Comparison of ENCODE assay signal across 25 cellular contexts in the genomic region with DNA sequence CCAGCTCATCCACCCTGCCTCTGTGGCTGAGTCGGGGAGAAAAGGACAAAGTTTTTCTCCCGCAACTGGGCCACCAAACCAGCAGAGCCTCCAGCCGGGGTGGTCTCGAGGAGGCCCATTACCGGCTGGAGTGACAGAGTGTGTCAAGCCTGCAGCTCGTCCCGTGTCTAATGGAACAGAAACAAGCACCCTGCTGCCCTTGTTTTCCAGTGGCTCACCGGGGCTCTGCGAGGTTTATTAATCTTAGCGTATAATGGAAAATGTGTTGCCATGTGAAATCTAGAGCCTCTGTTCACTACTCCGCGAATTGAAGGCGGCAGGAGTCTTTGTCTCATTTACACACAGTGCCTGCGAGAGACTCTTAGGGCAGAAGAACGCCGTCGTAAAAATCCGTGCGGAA.
"Had no signal": no experiment of that assay in that cellular context is flagged by ENCODE, and none has a peak within 500 bp of the region (broad histone marks: within the 10 kb centered on the region; RNA-seq: fewer than 3 reads in every experiment).

No MANE protein-coding gene starts in this region.

- DNase-seq: immature natural killer cell; kidney; left colon; left lung; lower lobe of right lung; mammary epithelial cell; mesenchymal stem cell; naive thymus-derived CD8-positive, alpha-beta T cell; occipital lobe; psoas muscle; right lobe of liver; stimulated activated CD4-positive, alpha-beta T cell treated with anti-CD3 and anti-CD28 coated beads, Interleukin-1b, Interleukin-23, amount 100 ng/mL, for 48 hours; stimulated activated CD4-positive, alpha-beta T cell treated with anti-CD3 and anti-CD28 coated beads, Interleukin-2, amount 100 ng/mL, for 48 hours; stimulated activated CD4-positive, alpha-beta T cell treated with anti-CD3 and anti-CD28 coated beads, Interleukin-4, amount 100 ng/mL, for 4 hours; stimulated activated CD8-positive, alpha-beta memory T cell treated with anti-CD3 and anti-CD28 coated beads, Interleukin-4, amount 100 ng/mL, for 48 hours; stimulated activated naive CD4-positive, alpha-beta T cell treated with Interleukin-2 at 50 U/mL for 16 hours; stimulated activated naive CD8-positive, alpha-beta T cell treated with anti-CD3 and anti-CD28 coated beads, Interleukin-15, amount 100 ng/mL, for 72 hours; transverse colon; upper lobe of right lung had no signal

- H3K27me3 ChIP-seq: left lung, neutrophil, right atrium auricular region, right lobe of liver, transverse colon, upper lobe of right lung had no signal

- H3K27ac ChIP-seq: left lung, lower lobe of right lung, neutrophil, parathyroid adenoma, psoas muscle, right atrium auricular region, right lobe of liver, transverse colon, upper lobe of right lung had no signal

- H3K36me3 ChIP-seq: left lung, lower lobe of right lung, neutrophil, right atrium auricular region, right lobe of liver, transverse colon, upper lobe of right lung had no signal

- H2AFZ ChIP-seq: parathyroid adenoma had no signal

- H3K27me3 Mint-ChIP-seq: naive thymus-derived CD8-positive, alpha-beta T cell; stimulated activated memory B cell treated with anti-CD40 and anti-IgM and Interleukin-4, amounts not matched to agents 10 μg/mL and 1 μg/mL and 100 μg/mL, for 72 hours; stimulated activated naive CD8-positive, alpha-beta T cell treated with anti-CD3 and anti-CD28 coated beads, Interleukin-15, amount 100 ng/mL, for 72 hours had no signal

- H3K4me3 ChIP-seq: left lung, lower lobe of right lung, psoas muscle, right atrium auricular region, right lobe of liver, smooth muscle cell, transverse colon, upper lobe of right lung had no signal

- ATAC-seq: left colon; left lung; lower lobe of right lung; naive thymus-derived CD8-positive, alpha-beta T cell; psoas muscle; right lobe of liver; stimulated activated memory B cell treated with anti-CD40 and anti-IgM and Interleukin-4, amounts not matched to agents 10 μg/mL and 1 μg/mL and 100 μg/mL, for 72 hours; stimulated activated naive CD8-positive, alpha-beta T cell treated with anti-CD3 and anti-CD28 coated beads, Interleukin-15, amount 100 ng/mL, for 72 hours; upper lobe of right lung had no signal

- H3K9ac ChIP-seq: parathyroid adenoma had no signal

- H3K4me3 Mint-ChIP-seq: immature natural killer cell; naive thymus-derived CD8-positive, alpha-beta T cell; nephron; stimulated activated memory B cell treated with anti-CD40 and anti-IgM and Interleukin-4, amounts not matched to agents 10 μg/mL and 1 μg/mL and 100 μg/mL, for 72 hours; stimulated activated naive CD8-positive, alpha-beta T cell treated with anti-CD3 and anti-CD28 coated beads, Interleukin-15, amount 100 ng/mL, for 72 hours had no signal

- H3K4me1 ChIP-seq: left lung, lower lobe of right lung, right atrium auricular region, right lobe of liver, transverse colon had no signal

- H3K4me2 ChIP-seq: smooth muscle cell had no signal

- H3K27ac Mint-ChIP-seq: immature natural killer cell; naive thymus-derived CD8-positive, alpha-beta T cell; nephron; stimulated activated memory B cell treated with anti-CD40 and anti-IgM and Interleukin-4, amounts not matched to agents 10 μg/mL and 1 μg/mL and 100 μg/mL, for 72 hours; stimulated activated naive CD8-positive, alpha-beta T cell treated with anti-CD3 and anti-CD28 coated beads, Interleukin-15, amount 100 ng/mL, for 72 hours had no signal

- H3K79me2 ChIP-seq: parathyroid adenoma had no signal

- H3K9me3 ChIP-seq: left lung, lower lobe of right lung, neutrophil, psoas muscle, right atrium auricular region, right lobe of liver, transverse colon, upper lobe of right lung had no signal
